Comparison of ENCODE assay signal across 1 cellular context in genomic region chr1:231058416-231059109, GRCh38.
TF ChIP-seq lines count a peak whose summit lies in the region.

No MANE protein-coding gene starts in this region.

TF ChIP-seq in HepG2, 621 proteins besides CTCF, POLR2A, EP300 and RAD21 (continued from another document):
- TF ChIP-seq PRDM10 (CRISPR knock-in tag; IDR thresholded peaks at IDR 0.05; ENCODE audit: low read depth): peak; percentile 90; the same call in 1 of the 2 replicates
- 0 out of 2 replicates have a peak, but pooled peaks have one; percentile 21 for TF ChIP-seq TBX2 (CRISPR knock-in tag; IDR thresholded peaks at IDR 0.05; ENCODE audit: borderline replicate concordance)
- TF ChIP-seq MLX (CRISPR knock-in tag; IDR thresholded peaks at IDR 0.05): no peak
- peak; percentile 40; the same call in 1 of the 2 replicates for TF ChIP-seq ELF3 (CRISPR knock-in tag; IDR thresholded peaks at IDR 0.05)
- peak; percentile 78 for TF ChIP-seq HNF1B (CRISPR knock-in tag; IDR thresholded peaks at IDR 0.05)
- TF ChIP-seq ZNF550 (CRISPR knock-in tag; IDR thresholded peaks at IDR 0.05; ENCODE audit: borderline replicate concordance): no peak
- TF ChIP-seq ZNF780A (CRISPR knock-in tag; IDR thresholded peaks at IDR 0.05): no peak
- TF ChIP-seq ZNF678 (CRISPR knock-in tag; IDR thresholded peaks at IDR 0.05): no peak
- peak; percentile 70; the same call in 1 of the 2 replicates for TF ChIP-seq HNF1A (IDR thresholded peaks at IDR 0.05; ENCODE audit: low read depth)
- peak; percentile 62 for TF ChIP-seq HNF1A (CRISPR knock-in tag; IDR thresholded peaks at IDR 0.05; ENCODE audit: borderline replicate concordance)
- no peak for TF ChIP-seq TSC22D2 (CRISPR knock-in tag; IDR thresholded peaks at IDR 0.05; ENCODE audit: borderline replicate concordance)
- peak; percentile 40; the same call in 1 of the 2 replicates for TF ChIP-seq PBX2 (CRISPR knock-in tag; IDR thresholded peaks at IDR 0.05)
- TF ChIP-seq GABPB1 (CRISPR knock-in tag; IDR thresholded peaks at IDR 0.05): peak; percentile 37
- 0 out of 2 replicates have a peak, but pooled peaks have one; percentile 8 for TF ChIP-seq FOSL2 (CRISPR knock-in tag; IDR thresholded peaks at IDR 0.05)
- no peak for TF ChIP-seq MTF1 (CRISPR knock-in tag; IDR thresholded peaks at IDR 0.05)
- TF ChIP-seq ETV5 (CRISPR knock-in tag; IDR thresholded peaks at IDR 0.05; ENCODE audit: borderline replicate concordance): peak; percentile 38; the same call in 1 of the 2 replicates
- no peak for TF ChIP-seq GABPA (IDR thresholded peaks at IDR 0.05; ENCODE audit: low read depth, low read length)
- TF ChIP-seq GABPA (CRISPR knock-in tag; IDR thresholded peaks at IDR 0.05; ENCODE audit: low read depth): peak; percentile 45; the same call in 1 of the 2 replicates
- no peak for TF ChIP-seq ZXDC (CRISPR knock-in tag; IDR thresholded peaks at IDR 0.05)
- no peak for TF ChIP-seq ZNF644 (CRISPR knock-in tag; IDR thresholded peaks at IDR 0.05; ENCODE audit: low read depth)
- no peak for TF ChIP-seq TGIF2 (CRISPR knock-in tag; IDR thresholded peaks at IDR 0.05)
